In genomic region chr4:6541789-6542188, GRCh38 we compare ENCODE assay signal across 23 cellular contexts.
"Had no signal": no experiment of that assay in that cellular context is flagged by ENCODE, and none has a peak within 500 bp of the region (broad histone marks: within the 10 kb centered on the region; RNA-seq: fewer than 3 reads in every experiment).

No MANE protein-coding gene starts in this region.

- H3K4me3 ChIP-seq: ascending aorta, coronary artery, neural progenitor cell, right atrium auricular region, spleen, tibial nerve had no signal

- H2AFZ ChIP-seq: neural progenitor cell had no signal

- FAIRE-seq: keratinocyte had no signal

- DNase-seq: activated CD4-positive, alpha-beta memory T cell treated with anti-CD3 and anti-CD28 coated beads for 36 hours; activated CD4-positive, alpha-beta T cell treated with anti-CD3 and anti-CD28 coated beads, Interleukin-2, amount 10 ng/mL, durations not matched to agents 24 days and 14 days; activated CD4-positive, CD25-positive, alpha-beta regulatory T cell treated with anti-CD3 and anti-CD28 coated beads, Interleukin-2, amount 50 U/mL, for 72 hours; activated CD8-positive, alpha-beta memory T cell treated with anti-CD3 and anti-CD28 coated beads, Interleukin-2, amount 50 U/mL, for 4 hours; activated gamma-delta T cell; activated naive CD4-positive, alpha-beta T cell treated with anti-CD3 and anti-CD28 coated beads, Interleukin-2, amount 10 ng/mL, durations not matched to agents 7 days and 5 days; activated naive CD8-positive, alpha-beta T cell treated with anti-CD3 and anti-CD28 coated beads, Interleukin-2, amount 10 ng/mL, durations not matched to agents 7 days and 5 days; activated T-cell treated with anti-CD3 and anti-CD28 coated beads, Interleukin-2, amount 50 U/mL, for 24 hours; effector memory CD8-positive, alpha-beta T cell; erythroblast; hippocampal formation; natural killer cell; occipital lobe; spleen; stimulated activated CD4-positive, alpha-beta T cell treated with anti-CD3 and anti-CD28 coated beads, Interleukin-2, amount 100 ng/mL, for 48 hours; stimulated activated naive CD4-positive, alpha-beta T cell treated with Interleukin-2 at 50 U/mL for 16 hours; T1000 had no signal

- H3K36me3 ChIP-seq: ascending aorta, neural progenitor cell, right atrium auricular region, spleen, tibial nerve had no signal

- H3K27ac ChIP-seq: ascending aorta, coronary artery, neural progenitor cell, right atrium auricular region, spleen, tibial nerve had no signal

- H3K4me1 ChIP-seq: ascending aorta, neural progenitor cell, right atrium auricular region, spleen, tibial nerve had no signal

- H3K9ac ChIP-seq: neural progenitor cell had no signal

- H3K27me3 ChIP-seq: ascending aorta, right atrium auricular region had no signal

- H3K4me2 ChIP-seq: neural progenitor cell had no signal
